In genomic region chr6:149488815-149489214, GRCh38 we compare ENCODE assay signal across 14 cellular contexts. TPM values are rescaled to one million over a fixed set of nuclear protein-coding genes. Genes with fewer than 3 reads are reported as not detected.
DNase-seq lines count a peak whose midpoint lies in the region; ATAC-seq lines count a peak whose summit lies in the region.
"Had no signal": no experiment of that assay in that cellular context is flagged by ENCODE, and none has a peak within 500 bp of the region (broad histone marks: within the 10 kb centered on the region; RNA-seq: fewer than 3 reads in every experiment).

No MANE protein-coding gene starts in this region.

- no peak overlapping the region for H3K4me3 ChIP-seq in effector memory CD4-positive, alpha-beta T cell (ENCODE audit: insufficient read depth, low read depth, low read length, poor library complexity, severe bottlenecking)
- H3K4me3 ChIP-seq: ovary, spleen had no signal

- no peaks in the 10 kb centered on the region for H3K9me3 ChIP-seq in effector memory CD4-positive, alpha-beta T cell (ENCODE audit: control insufficient read depth, low read length)
- H3K9me3 ChIP-seq: ovary, spleen had no signal

- H3K27ac ChIP-seq in effector memory CD4-positive, alpha-beta T cell (ENCODE audit: insufficient read depth, low read length, poor library complexity, severe bottlenecking) = peak overlapping the region; percentile 61
- H3K27ac ChIP-seq: ovary had no signal

- peaks cover 34% of the 10 kb centered on the region for H3K4me1 ChIP-seq in effector memory CD4-positive, alpha-beta T cell (ENCODE audit: control insufficient read depth, insufficient read depth, low read length, poor library complexity, severe bottlenecking)

- peak; percentile 31 for ATAC-seq in stimulated activated naive CD8-positive, alpha-beta T cell treated with anti-CD3 and anti-CD28 coated beads, Interleukin-15, amount 100 ng/mL, for 72 hours
- ATAC-seq in HG02678 (IDR thresholded peaks at IDR 0.05; ENCODE audit: unreplicated experiment) = no peak

- peaks cover 7% of the 10 kb centered on the region for H3K36me3 Mint-ChIP-seq in activated naive CD4-positive, alpha-beta T cell treated with anti-CD3 and anti-CD28 coated beads for 36 hours (ENCODE audit: low read depth)

- DNase-seq in activated naive CD4-positive, alpha-beta T cell treated with anti-CD3 and anti-CD28 coated beads for 36 hours = peak; percentile 80
- no peak for DNase-seq in activated naive CD4-positive, alpha-beta T cell treated with Interleukin-2 at 50 U/mL for 16 hours
- DNase-seq in NOMO-1 (lab: John Stamatoyannopoulos, UW; ENCODE audit: unreplicated experiment in 2 of 2) (peak; percentile 32 to 82), germinal center (ENCODE audit: low spot score) (no peak), C1 segment of cervical spinal cord (lab: John Stamatoyannopoulos, UW) (no peak)
- DNase-seq in effector memory CD4-positive, alpha-beta T cell = no peak
- DNase-seq in stimulated activated naive CD8-positive, alpha-beta T cell treated with anti-CD3 and anti-CD28 coated beads, Interleukin-15, amount 100 ng/mL, for 72 hours = peak in 1 of 2 donors; percentile 55
- DNase-seq: foreskin fibroblast, midbrain, NCI-H82, ovary, Right ventricle myocardium superior, spleen had no signal

- H3K27me3 ChIP-seq in effector memory CD4-positive, alpha-beta T cell (replicated peaks; ENCODE audit: control insufficient read depth, insufficient read depth, low read length, poor library complexity, severe bottlenecking) = no peaks in the 10 kb centered on the region
- H3K27me3 ChIP-seq: ovary, spleen had no signal

- intact Hi-C loops in activated naive CD4-positive, alpha-beta T cell treated with anti-CD3 and anti-CD28 coated beads for 36 hours (cut with micrococcal nuclease) = loop anchor here (5.0 kb wide), 1 partner anchor 373 kb away; the partner anchor contains the start of gene LRP11

- H3K27ac Mint-ChIP-seq in activated naive CD4-positive, alpha-beta T cell treated with anti-CD3 and anti-CD28 coated beads for 36 hours = peak overlapping the region; percentile 65
- H3K27ac Mint-ChIP-seq in stimulated activated naive CD8-positive, alpha-beta T cell treated with anti-CD3 and anti-CD28 coated beads, Interleukin-15, amount 100 ng/mL, for 72 hours = peak overlapping the region in 1 of 2 donors; percentile 44

- H3K27me3 Mint-ChIP-seq in activated naive CD4-positive, alpha-beta T cell treated with anti-CD3 and anti-CD28 coated beads for 36 hours (ENCODE audit: low read depth) = no peaks in the 10 kb centered on the region
- H3K27me3 Mint-ChIP-seq in stimulated activated naive CD8-positive, alpha-beta T cell treated with anti-CD3 and anti-CD28 coated beads, Interleukin-15, amount 100 ng/mL, for 72 hours = no peaks in the 10 kb centered on the region

- CTCF ChIA-PET in activated naive CD4-positive, alpha-beta T cell treated with anti-CD3 and anti-CD28 coated beads for 36 hours (lab: Charles Lee) = interaction anchor here (1.1 to 3.8 kb wide), 2 partner anchors 20 to 28 kb away, joined by 4 to 24 read pairs; no protein-coding TSS in a partner anchor

- H3K36me3 ChIP-seq in effector memory CD4-positive, alpha-beta T cell (ENCODE audit: control insufficient read depth, insufficient read depth, low read length) = no peaks in the 10 kb centered on the region
- H3K36me3 ChIP-seq: ovary, spleen had no signal

- no peak overlapping the region for H3K4me3 Mint-ChIP-seq in activated naive CD4-positive, alpha-beta T cell treated with anti-CD3 and anti-CD28 coated beads for 36 hours
- peak overlapping the region in 1 of 2 donors; percentile 7 for H3K4me3 Mint-ChIP-seq in stimulated activated naive CD8-positive, alpha-beta T cell treated with anti-CD3 and anti-CD28 coated beads, Interleukin-15, amount 100 ng/mL, for 72 hours

- peaks cover 68% of the 10 kb centered on the region for H3K4me1 Mint-ChIP-seq in activated naive CD4-positive, alpha-beta T cell treated with anti-CD3 and anti-CD28 coated beads for 36 hours (ENCODE audit: low read depth)
- H3K4me1 Mint-ChIP-seq in stimulated activated naive CD8-positive, alpha-beta T cell treated with anti-CD3 and anti-CD28 coated beads, Interleukin-15, amount 100 ng/mL, for 72 hours = peaks cover 82% of the 10 kb centered on the region

- H3K9me3 Mint-ChIP-seq in activated naive CD4-positive, alpha-beta T cell treated with anti-CD3 and anti-CD28 coated beads for 36 hours = no peaks in the 10 kb centered on the region
- H3K9me3 Mint-ChIP-seq in stimulated activated naive CD8-positive, alpha-beta T cell treated with anti-CD3 and anti-CD28 coated beads, Interleukin-15, amount 100 ng/mL, for 72 hours = no peaks in the 10 kb centered on the region

RNA-seq across cellular contexts. Expression of gene ZC3H12D, which starts 4.0 kb away (rescaled TPM):
- total RNA-seq in activated naive CD4-positive, alpha-beta T cell treated with anti-CD3 and anti-CD28 coated beads for 36 hours = 10 to 100 TPM; 75.8 to 82.7 TPM

RNA-seq across cellular contexts. Expression of gene PPIL4, which starts 57.0 kb away (rescaled TPM):
- 10 to 100 TPM; 25.8 to 26.2 TPM for total RNA-seq in activated naive CD4-positive, alpha-beta T cell treated with anti-CD3 and anti-CD28 coated beads for 36 hours

Comparison
In these comparisons a context has a peak if more than half of its experiments do, and no peak if none do; other contexts are left out.
1. DNase-seq: peak in activated naive CD4-positive, alpha-beta T cell treated with anti-CD3 and anti-CD28 coated beads for 36 hours (single experiment) and NOMO-1 (2 of 2); none in activated naive CD4-positive, alpha-beta T cell treated with Interleukin-2 at 50 U/mL for 16 hours (single experiment), effector memory CD4-positive, alpha-beta T cell (0 of 3), germinal center (single experiment) and C1 segment of cervical spinal cord (0 of 14).